16 cellular contexts compared by ENCODE assay signal in genomic region chr1:17935230-17935629, GRCh38.
DNase-seq lines count a peak whose midpoint lies in the region; ATAC-seq, FAIRE-seq and TF ChIP-seq lines count a peak whose summit lies in the region.
"Had no signal": no experiment of that assay in that cellular context is flagged by ENCODE, and none has a peak within 500 bp of the region (broad histone marks: within the 10 kb centered on the region; RNA-seq: fewer than 3 reads in every experiment).

No MANE protein-coding gene starts in this region.

- H3K4ac ChIP-seq in H1 (replicated peaks; ENCODE audit: insufficient read length, low read depth, low read length): no peak overlapping the region
- no peak overlapping the region for H3K4ac ChIP-seq in H9 (ENCODE audit: low read depth, low read length)

- no peak overlapping the region for H3K4me3 Mint-ChIP-seq in H9
- H3K4me3 Mint-ChIP-seq: B cell; CD8-positive, alpha-beta T cell had no signal

- POLR2A ChIA-PET in HepG2 (lab: Yijun Ruan, JAX) (no interaction called here), H1 (lab: Charles Lee; ENCODE audit: partially characterized antibody) (no interaction called here)

- TF ChIP-seq RAD21 in HepG2 (CRISPR knock-in tag; IDR thresholded peaks at IDR 0.05) (no peak), H1 (IDR thresholded peaks at IDR 0.05 in 1 of 2, conservative IDR thresholded peaks at IDR 0.05 in 1 of 2; ENCODE audit: low read depth in 2 of 2, low read length in 2 of 2) (no peak)

- H3K23me2 ChIP-seq in H1 (ENCODE audit: low read depth, low read length) (no peaks in the 10 kb centered on the region), H9 (ENCODE audit: insufficient read length, low read depth, low read length, poor library complexity, severe bottlenecking) (no peaks in the 10 kb centered on the region)

- DNase-seq in HepG2 (ENCODE audit: low spot score): peak; percentile 16
- no peak for DNase-seq in right lobe of liver
- DNase-seq in H1 (ENCODE audit: low read depth in 1 of 2, low spot score in 2 of 2): no peak
- DNase-seq in mucosa of descending colon: peak in 1 of 3 donors; percentile 17
- DNase-seq in small intestine: peak; percentile 13
- no peak for DNase-seq in SHP77 treated with DMSO at 0.1 percent for 48 hours (lab: John Stamatoyannopoulos, UW)
- DNase-seq in NCI-H748 (lab: John Stamatoyannopoulos, UW; ENCODE audit: unreplicated experiment): no peak
- DNase-seq in H9: no peak
- DNase-seq: CD8-positive, alpha-beta T cell; DMS 273 treated with DMSO at 0.1 percent for 48 hours; DMS79; GDM1; HCEC 1CT had no signal

- H4K5ac ChIP-seq in H1 (ENCODE audit: insufficient read length, low read depth, low read length) (no peak overlapping the region), H9 (ENCODE audit: insufficient read length, low read depth, low read length) (no peak overlapping the region)

- in situ Hi-C loops in HepG2 (cut with HindIII; ENCODE audit: extremely low pct_ligation_motif_present, low pct_unique_long_range_greater_than_20kb): no loop called here

- H2BK12ac ChIP-seq in H1 (ENCODE audit: low read depth, low read length) (no peak overlapping the region), H9 (ENCODE audit: insufficient read length, low read depth, low read length) (no peak overlapping the region)

- H3K56ac ChIP-seq in H1 (replicated peaks; ENCODE audit: insufficient read length, low read depth, low read length) (no peak overlapping the region), H9 (ENCODE audit: insufficient read length, low read depth, low read length) (no peak overlapping the region)

- H3K4me3 ChIP-seq in HepG2 (replicated peaks in 1 of 3; ENCODE audit: insufficient read depth in 1 of 3, low read depth in 2 of 3, low read length in 3 of 3) (no peak overlapping the region), right lobe of liver (no peak overlapping the region), H1 (ENCODE audit: extremely low read depth in 1 of 4, insufficient read depth in 2 of 4, low read depth in 3 of 4, low read length in 4 of 4) (no peak overlapping the region), mucosa of descending colon (no peak overlapping the region), small intestine (ENCODE audit: low read depth in 1 of 2, low read length in 2 of 2) (no peak overlapping the region)
- H3K4me3 ChIP-seq: BLaER1 treated with 17β-estradiol and CSF1 and Interleukin-3, amounts not matched to agents 10 nM and 100 nM; GM12878 had no signal

- BruUV-seq in HepG2 (replicated peaks; lab: Mats Ljungman, UMichigan): no TSS peak

- H3K79me2 ChIP-seq in HepG2 (ENCODE audit: insufficient read depth, low read length) (no peaks in the 10 kb centered on the region), H1 (ENCODE audit: control insufficient read depth in 1 of 2, insufficient read depth in 2 of 2, low read length in 2 of 2) (no peaks in the 10 kb centered on the region), H9 (ENCODE audit: insufficient read depth, low read length) (no peaks in the 10 kb centered on the region)

- H4K8ac ChIP-seq in H1 (ENCODE audit: extremely low read depth, insufficient read depth, low read length) (no peak overlapping the region), H9 (replicated peaks; ENCODE audit: insufficient read length, low read depth, low read length) (no peak overlapping the region)

- H2BK15ac ChIP-seq in H1 (ENCODE audit: low read length): no peak overlapping the region
- no peak overlapping the region for H2BK15ac ChIP-seq in H9 (ENCODE audit: low read depth, low read length)

- H2AK5ac ChIP-seq in H1 (ENCODE audit: low read depth, low read length) (0 out of 2 replicates have a peak overlapping the region, but pooled peaks have one; percentile 1), H9 (ENCODE audit: insufficient read length, low read length) (no peak overlapping the region)

- H3K18ac ChIP-seq in H1 (ENCODE audit: extremely low read depth, low read length) (no peak overlapping the region), H9 (ENCODE audit: insufficient read length, low read depth, low read length) (no peak overlapping the region)

- H3K9me3 Mint-ChIP-seq in H9: peaks cover 3 to 7% of the 10 kb centered on the region in 2 experiments; a peak in 3 of 5 replicates

- peaks cover 33% of the 10 kb centered on the region for H3K27me3 Mint-ChIP-seq in H9 (ENCODE audit: low read depth)

- CTCF ChIA-PET in HepG2 (lab: Yijun Ruan, JAX; ENCODE audit: low intra/inter-chr PET ratio, low total read pairs) (no interaction called here), H1 (lab: Charles Lee; ENCODE audit: partially characterized antibody) (interaction anchor here (1.3 to 1.5 kb wide), 3 partner anchors 12 to 646 kb away, joined by 3 read pairs; no protein-coding TSS in a partner anchor)

- H2BK5ac ChIP-seq in H1 (ENCODE audit: low read depth, low read length): no peak overlapping the region
- H2BK5ac ChIP-seq in H9 (ENCODE audit: insufficient read length, low read length): no peak overlapping the region

- H3K36me3 Mint-ChIP-seq in H9 (ENCODE audit: insufficient read depth in 1 of 3, low read depth in 3 of 3): no peaks in the 10 kb centered on the region
- H3K36me3 Mint-ChIP-seq: CD8-positive, alpha-beta T cell had no signal

- H4K20me1 ChIP-seq in HepG2 (ENCODE audit: insufficient read depth, low read length): no peaks in the 10 kb centered on the region
- H4K20me1 ChIP-seq in H1 (replicated peaks in 1 of 2; ENCODE audit: control insufficient read depth in 1 of 2, insufficient read depth in 2 of 2, low read length in 2 of 2): no peaks in the 10 kb centered on the region
- no peaks in the 10 kb centered on the region for H4K20me1 ChIP-seq in H9 (ENCODE audit: control insufficient read depth, insufficient read depth, insufficient read length)

- no peaks in the 10 kb centered on the region for H3K36me3 ChIP-seq in HepG2 (replicated peaks in 1 of 2; ENCODE audit: control insufficient read depth in 1 of 2, insufficient read depth in 2 of 2, low read length in 2 of 2)
- H3K36me3 ChIP-seq in right lobe of liver: no peaks in the 10 kb centered on the region
- no peaks in the 10 kb centered on the region for H3K36me3 ChIP-seq in H1 (ENCODE audit: control insufficient read depth in 2 of 4, insufficient read depth in 4 of 4, low read length in 3 of 4)
- H3K36me3 ChIP-seq in mucosa of descending colon (ENCODE audit: low read depth): no peaks in the 10 kb centered on the region
- H3K36me3 ChIP-seq in small intestine (ENCODE audit: control insufficient read depth in 2 of 2, insufficient read depth in 2 of 2, low read length in 2 of 2): no peaks in the 10 kb centered on the region
- H3K36me3 ChIP-seq: BLaER1 treated with 17β-estradiol and CSF1 and Interleukin-3, amounts not matched to agents 10 nM and 100 nM had no signal

- TF ChIP-seq CTCF in HepG2 (CRISPR knock-in tag; IDR thresholded peaks at IDR 0.05) (no peak), right lobe of liver (IDR thresholded peaks at IDR 0.05) (no peak), H1 (IDR thresholded peaks at IDR 0.05; ENCODE audit: control extremely low read depth in 1 of 3, insufficient read depth in 1 of 3, low read depth in 1 of 3, low read length in 3 of 3) (no peak), mucosa of descending colon (IDR thresholded peaks at IDR 0.05) (no peak), H9 (conservative IDR thresholded peaks at IDR 0.05) (no peak)

- H3K23ac ChIP-seq in H1 (ENCODE audit: insufficient read length) (no peak overlapping the region), H9 (ENCODE audit: insufficient read length, low read depth, low read length) (no peak overlapping the region)

- WGBS in HepG2 (ENCODE audit: low lambda C conversion rate): 1% methylated on average over 6 of the region's 6 CpGs
- WGBS in right lobe of liver (ENCODE audit: insufficient coverage, low coverage, low lambda C conversion rate, missing lambda C conversion rate): 14% methylated on average over 6 of the region's 6 CpGs
- WGBS in H1 (ENCODE audit: extremely low coverage in 1 of 2, insufficient coverage in 1 of 2, insufficient read length in 1 of 2, insufficient replicate concordance in 2 of 2, low coverage in 1 of 2, low lambda C conversion rate in 2 of 2, missing lambda C conversion rate in 1 of 2), 2 experiments: 90% methylated on average over 6 of the region's 6 CpGs; no CpG with 5 or more reads in 1 of the 2 experiments
- WGBS in small intestine, 3 donors: 14 to 47% (median 25%) methylated on average over 6 of the region's 6 CpGs
- WGBS in H9 (ENCODE audit: extremely low coverage, insufficient read length, low lambda C conversion rate): no CpG with 5 or more reads among the region's 6 CpGs

- TF ChIP-seq EP300 in HepG2 (IDR thresholded peaks at IDR 0.05; ENCODE audit: low read depth in 2 of 2, low read length in 2 of 2) (no peak), HepG2 (CRISPR knock-in tag; IDR thresholded peaks at IDR 0.05; ENCODE audit: borderline replicate concordance) (no peak), H1 (IDR thresholded peaks at IDR 0.05; ENCODE audit: borderline replicate concordance in 1 of 2, low read depth in 2 of 2, low read length in 2 of 2) (no peak)

- H3K9ac ChIP-seq in HepG2 (ENCODE audit: insufficient read depth, low read depth, low read length) (no peak overlapping the region), H1 (replicated peaks in 1 of 4; ENCODE audit: extremely low read depth in 1 of 4, low read depth in 3 of 4, low read length in 3 of 4) (no peak overlapping the region), H9 (ENCODE audit: extremely low read depth, insufficient read length, low read length) (no peak overlapping the region)
- H3K9ac ChIP-seq: BLaER1 treated with 17β-estradiol and CSF1 and Interleukin-3, amounts not matched to agents 10 nM and 100 nM had no signal

- intact Hi-C loops in HepG2 (cut with micrococcal nuclease; ENCODE audit: unreplicated experiment): no loop called here
- intact Hi-C loops in right lobe of liver (cut with DNase I): no loop called here
- intact Hi-C loops in mucosa of descending colon (cut with DNase I, micrococcal nuclease): no loop called here

- H3K27ac Mint-ChIP-seq in H9: no peak overlapping the region
- H3K27ac Mint-ChIP-seq: B cell; CD8-positive, alpha-beta T cell had no signal

- H3K14ac ChIP-seq in H1 (ENCODE audit: insufficient read length): no peak overlapping the region
- H3K14ac ChIP-seq in H9 (ENCODE audit: insufficient read depth, low read length): no peak overlapping the region

- no peaks in the 10 kb centered on the region for H3K27me3 ChIP-seq in HepG2 (ENCODE audit: control insufficient read depth in 1 of 2, insufficient read depth in 2 of 2, low read length in 2 of 2)
- H3K27me3 ChIP-seq in right lobe of liver: no peaks in the 10 kb centered on the region
- peaks cover 0 to 4% (median 0%) of the 10 kb centered on the region in 4 experiments; a peak in 3 of 7 replicates for H3K27me3 ChIP-seq in H1 (replicated peaks in 1 of 4; ENCODE audit: control insufficient read depth in 3 of 4, extremely low read depth in 1 of 4, insufficient read depth in 3 of 4, low read length in 3 of 4)
- peaks cover 0 to 2% of the 10 kb centered on the region in 2 donors for H3K27me3 ChIP-seq in small intestine (ENCODE audit: control insufficient read depth in 2 of 2, insufficient read depth in 2 of 2, low read length in 2 of 2)
- no peaks in the 10 kb centered on the region; the same call in 1 of the 2 replicates for H3K27me3 ChIP-seq in H9 (ENCODE audit: insufficient read depth, low read length)
- H3K27me3 ChIP-seq: BLaER1 treated with 17β-estradiol and CSF1 and Interleukin-3, amounts not matched to agents 10 nM and 100 nM had no signal

- H3K9me3 ChIP-seq in HepG2 (ENCODE audit: low read length): no peaks in the 10 kb centered on the region
- no peaks in the 10 kb centered on the region for H3K9me3 ChIP-seq in right lobe of liver
- no peaks in the 10 kb centered on the region for H3K9me3 ChIP-seq in H1 (ENCODE audit: insufficient read depth in 2 of 2, low read depth in 1 of 2, low read length in 1 of 2)
- H3K9me3 ChIP-seq in mucosa of descending colon: no peaks in the 10 kb centered on the region
- H3K9me3 ChIP-seq in small intestine (ENCODE audit: control insufficient read depth, low read depth): no peaks in the 10 kb centered on the region
- H3K9me3 ChIP-seq in H9 (ENCODE audit: control insufficient read depth, low read depth, low read length): no peaks in the 10 kb centered on the region

- H4K91ac ChIP-seq in H1 (replicated peaks; ENCODE audit: insufficient read length, low read length): no peak overlapping the region
- no peak overlapping the region for H4K91ac ChIP-seq in H9 (ENCODE audit: insufficient read length, low read depth, low read length)

- H2BK20ac ChIP-seq in H1 (ENCODE audit: low read length) (no peak overlapping the region), H9 (ENCODE audit: low read depth, low read length, poor library complexity, severe bottlenecking) (no peak overlapping the region)

- H3K79me1 ChIP-seq in H1 (ENCODE audit: low read depth, low read length): no peaks in the 10 kb centered on the region
- H3K79me1 ChIP-seq in H9 (ENCODE audit: insufficient read depth, low read depth, low read length, poor library complexity, severe bottlenecking): no peaks in the 10 kb centered on the region

- FAIRE-seq in HepG2 (lab: Jason Lieb, UNC) (no peak), H1 (lab: Jason Lieb, UNC) (no peak), small intestine (lab: Jason Lieb, UNC) (no peak)
- FAIRE-seq: GM12878 had no signal

- peaks cover 7% of the 10 kb centered on the region; the same call in 1 of the 2 replicates for H3K4me1 ChIP-seq in HepG2 (ENCODE audit: insufficient read depth, low read length)
- no peaks in the 10 kb centered on the region for H3K4me1 ChIP-seq in right lobe of liver
- no peaks in the 10 kb centered on the region for H3K4me1 ChIP-seq in H1 (replicated peaks in 1 of 4; ENCODE audit: control insufficient read depth in 3 of 4, insufficient read depth in 4 of 4, low read length in 3 of 4)
- peaks cover 8% of the 10 kb centered on the region for H3K4me1 ChIP-seq in mucosa of descending colon (ENCODE audit: low read depth)
- H3K4me1 ChIP-seq in small intestine (ENCODE audit: control insufficient read depth in 2 of 2, insufficient read depth in 1 of 2, low read depth in 1 of 2, low read length in 1 of 2): no peaks in the 10 kb centered on the region
- H3K4me1 ChIP-seq in H9 (ENCODE audit: insufficient read depth, low read length): no peaks in the 10 kb centered on the region
- H3K4me1 ChIP-seq: BLaER1 treated with 17β-estradiol and CSF1 and Interleukin-3, amounts not matched to agents 10 nM and 100 nM had no signal

- H2BK120ac ChIP-seq in H1 (replicated peaks; ENCODE audit: low read depth, low read length): no peak overlapping the region
- H2BK120ac ChIP-seq in H9 (ENCODE audit: low read depth, low read length, poor library complexity, severe bottlenecking): no peak overlapping the region

- ATAC-seq in HepG2 (no peak; the same call in 1 of the 3 replicates), right lobe of liver (no peak), mucosa of descending colon (peak; percentile 89)
- ATAC-seq: CD8-positive, alpha-beta T cell; GM12878 had no signal

- no peak overlapping the region for H3T11ph ChIP-seq in H9 (ENCODE audit: low read length)

- H3K27ac ChIP-seq in HepG2 (ENCODE audit: extremely low read length, insufficient read depth, low read length) (no peak overlapping the region), right lobe of liver (no peak overlapping the region), H1 (ENCODE audit: low read depth, low read length) (no peak overlapping the region), small intestine (ENCODE audit: low read depth in 1 of 2, low read length in 1 of 2) (no peak overlapping the region), H9 (ENCODE audit: insufficient read length, low read depth, low read length) (no peak overlapping the region)
- H3K27ac ChIP-seq: BLaER1 treated with 17β-estradiol and CSF1 and Interleukin-3, amounts not matched to agents 10 nM and 100 nM had no signal

- TF ChIP-seq POLR2A in HepG2 (IDR thresholded peaks at IDR 0.05; ENCODE audit: insufficient read depth in 1 of 2, low read depth in 2 of 2, low read length in 2 of 2) (no peak), right lobe of liver (IDR thresholded peaks at IDR 0.05) (no peak), H1 (IDR thresholded peaks at IDR 0.05; ENCODE audit: control extremely low read depth in 1 of 2, low read depth in 2 of 2, low read length in 2 of 2) (no peak)

- H3K4me1 Mint-ChIP-seq in H9: no peaks in the 10 kb centered on the region
- H3K4me1 Mint-ChIP-seq: B cell had no signal

- H2AFZ ChIP-seq in HepG2 (ENCODE audit: low read length) (no peak overlapping the region), H1 (ENCODE audit: low read length) (no peak overlapping the region), H9 (ENCODE audit: low read length) (no peak overlapping the region)

- H3K4me2 ChIP-seq in HepG2 (ENCODE audit: low read depth, low read length) (no peak overlapping the region), H1 (ENCODE audit: insufficient read depth in 1 of 2, low read depth in 2 of 2, low read length in 2 of 2) (no peak overlapping the region), H9 (ENCODE audit: insufficient read depth, insufficient read length, low read length) (no peak overlapping the region)
- H3K4me2 ChIP-seq: BLaER1 treated with 17β-estradiol and CSF1 and Interleukin-3, amounts not matched to agents 10 nM and 100 nM had no signal

Comparison
In these comparisons a context has a peak if more than half of its experiments do, and no peak if none do; other contexts are left out.
1. DNase-seq: peak in HepG2 (single experiment) and small intestine (single experiment); none in right lobe of liver (0 of 3), H1 (0 of 2), SHP77 treated with DMSO at 0.1 percent for 48 hours (single experiment), NCI-H748 (single experiment) and H9 (single experiment).